Comparison of ENCODE assay signal across 1 cellular context in genomic region chr6:14874975-14875677, GRCh38.
A peak's percentile ranks its signal among the peaks of the same experiment; 100 is the strongest.
TF ChIP-seq lines count a peak whose summit lies in the region.

No MANE protein-coding gene starts in this region.

TF ChIP-seq in WTC11, 78 proteins besides CTCF, POLR2A, EP300 and RAD21:
- TF ChIP-seq ZNF396 (CRISPR knock-in tag; IDR thresholded peaks at IDR 0.05; ENCODE audit: borderline replicate concordance), result no peak
- TF ChIP-seq TEAD4 (CRISPR knock-in tag; IDR thresholded peaks at IDR 0.05), result no peak
- TF ChIP-seq ZNF532 (CRISPR knock-in tag; IDR thresholded peaks at IDR 0.05; ENCODE audit: borderline replicate concordance), result no peak
- TF ChIP-seq ZNF281 (CRISPR knock-in tag; IDR thresholded peaks at IDR 0.05), result no peak
- TF ChIP-seq MAX (CRISPR knock-in tag; IDR thresholded peaks at IDR 0.05), result 0 out of 2 replicates have a peak, but pooled peaks have one; percentile 18
- TF ChIP-seq ZNF121 (CRISPR knock-in tag; IDR thresholded peaks at IDR 0.05), result peak; percentile 94
- TF ChIP-seq IRF2 (CRISPR knock-in tag; IDR thresholded peaks at IDR 0.05; ENCODE audit: borderline replicate concordance, low read depth), result no peak
- TF ChIP-seq E2F4 (CRISPR knock-in tag; IDR thresholded peaks at IDR 0.05; ENCODE audit: borderline replicate concordance, low read depth), result no peak
- no peak for TF ChIP-seq MXD4 (CRISPR knock-in tag; IDR thresholded peaks at IDR 0.05; ENCODE audit: borderline replicate concordance)
- no peak for TF ChIP-seq ATF1 (CRISPR knock-in tag; IDR thresholded peaks at IDR 0.05)
- no peak for TF ChIP-seq E2F5 (CRISPR knock-in tag; IDR thresholded peaks at IDR 0.05)
- TF ChIP-seq ZBTB43 (CRISPR knock-in tag; IDR thresholded peaks at IDR 0.05), result no peak
- no peak for TF ChIP-seq AR (CRISPR knock-in tag; IDR thresholded peaks at IDR 0.05)
- TF ChIP-seq FOXJ3 (CRISPR knock-in tag; IDR thresholded peaks at IDR 0.05; ENCODE audit: borderline replicate concordance), result no peak
- TF ChIP-seq ZNF425 (CRISPR knock-in tag; conservative IDR thresholded peaks at IDR 0.05), result no peak
